Comparison of ENCODE assay signal across 15 cellular contexts in the genomic region with DNA sequence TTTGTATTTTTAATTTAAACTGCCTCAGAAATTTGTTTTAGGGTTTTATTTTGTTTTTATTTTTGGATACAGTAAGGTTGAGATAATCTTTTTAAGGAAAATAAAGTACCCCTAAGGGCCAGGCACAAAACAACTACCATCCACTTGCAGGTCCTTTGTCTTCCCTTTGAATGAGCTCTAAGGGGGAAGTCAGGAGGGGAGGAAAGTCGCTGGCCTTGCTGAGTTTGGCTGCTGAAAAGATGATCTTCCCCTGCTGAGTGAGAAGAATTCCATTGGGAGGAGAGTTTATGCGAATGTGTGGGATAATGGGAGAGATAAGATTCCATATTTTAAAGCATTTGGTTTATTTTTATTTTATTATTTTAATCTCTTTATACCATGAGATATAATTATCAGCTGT.
"Had no signal": no experiment of that assay in that cellular context is flagged by ENCODE, and none has a peak within 500 bp of the region (broad histone marks: within the 10 kb centered on the region; RNA-seq: fewer than 3 reads in every experiment).

No MANE protein-coding gene starts in this region.

- H3K27ac Mint-ChIP-seq: activated naive CD4-positive, alpha-beta T cell treated with anti-CD3 and anti-CD28 coated beads for 36 hours; activated T-helper 17 cell treated with anti-CD3 and anti-CD28 coated beads, Interleukin-2, amount 50 U/mL, for 72 hours; dendritic cell treated with granulocyte-macrophage colony-stimulating factor and Interleukin-4, amounts not matched to agents 40 ng/mL and 50 ng/mL, for 4 days; stimulated activated naive CD8-positive, alpha-beta T cell treated with anti-CD3 and anti-CD28 coated beads, Interleukin-15, Interleukin-2, amounts not matched to agents 100 ng/mL and 50 ng/mL, for 24 hours; type B pancreatic cell had no signal

- H3K27ac ChIP-seq: ascending aorta, breast epithelium, sigmoid colon, spleen had no signal

- H3K36me3 Mint-ChIP-seq: type B pancreatic cell had no signal

- H3K27me3 Mint-ChIP-seq: activated T-helper 17 cell treated with anti-CD3 and anti-CD28 coated beads, Interleukin-2, amount 50 U/mL, for 72 hours; dendritic cell treated with granulocyte-macrophage colony-stimulating factor and Interleukin-4, amounts not matched to agents 40 ng/mL and 50 ng/mL, for 4 days; stimulated activated naive CD8-positive, alpha-beta T cell treated with anti-CD3 and anti-CD28 coated beads, Interleukin-15, Interleukin-2, amounts not matched to agents 100 ng/mL and 50 ng/mL, for 24 hours; type B pancreatic cell had no signal

- ATAC-seq: activated T-helper 17 cell treated with anti-CD3 and anti-CD28 coated beads, Interleukin-2, amount 50 U/mL, for 72 hours; left ventricle myocardium superior had no signal

- DNase-seq: activated CD4-positive, alpha-beta T cell treated with anti-CD3 and anti-CD28 coated beads, Interleukin-2, amount 50 U/mL, for 1 hour; activated naive CD4-positive, alpha-beta T cell treated with anti-CD3 and anti-CD28 coated beads for 36 hours; activated T-cell treated with anti-CD3 and anti-CD28 coated beads for 4 hours; head of caudate nucleus; left ventricle myocardium superior; mesenchymal stem cell; sigmoid colon; spleen had no signal

- H3K4me3 ChIP-seq: ascending aorta, breast epithelium, sigmoid colon, spleen had no signal

- H3K4me3 Mint-ChIP-seq: activated naive CD4-positive, alpha-beta T cell treated with anti-CD3 and anti-CD28 coated beads for 36 hours; activated T-helper 17 cell treated with anti-CD3 and anti-CD28 coated beads, Interleukin-2, amount 50 U/mL, for 72 hours; dendritic cell treated with granulocyte-macrophage colony-stimulating factor and Interleukin-4, amounts not matched to agents 40 ng/mL and 50 ng/mL, for 4 days; stimulated activated naive CD8-positive, alpha-beta T cell treated with anti-CD3 and anti-CD28 coated beads, Interleukin-15, Interleukin-2, amounts not matched to agents 100 ng/mL and 50 ng/mL, for 24 hours; type B pancreatic cell had no signal

- H3K36me3 ChIP-seq: ascending aorta, breast epithelium, sigmoid colon had no signal

- FAIRE-seq: frontal cortex had no signal

- H3K4me1 ChIP-seq: ascending aorta, breast epithelium, sigmoid colon had no signal
